22 cellular contexts compared by ENCODE assay signal in genomic region chr1:152367436-152367835, GRCh38. TPM values are rescaled to one million over a fixed set of nuclear protein-coding genes. Genes with fewer than 3 reads are reported as not detected.
A peak's percentile ranks its signal among the peaks of the same experiment; 100 is the strongest.
DNase-seq lines count a peak whose midpoint lies in the region; ATAC-seq and TF ChIP-seq lines count a peak whose summit lies in the region.
"Had no signal": no experiment of that assay in that cellular context is flagged by ENCODE, and none has a peak within 500 bp of the region (broad histone marks: within the 10 kb centered on the region; RNA-seq: fewer than 3 reads in every experiment).

No MANE protein-coding gene starts in this region.

- intact Hi-C loops in mammary epithelial cell (cut with micrococcal nuclease) (no loop called here), vagina (cut with DNase I) (no loop called here)

- no peak overlapping the region for H2AFZ ChIP-seq in mammary epithelial cell (ENCODE audit: low read depth, low read length)
- H2AFZ ChIP-seq: GM23248 had no signal

- TF ChIP-seq CTCF in mammary epithelial cell (conservative IDR thresholded peaks at IDR 0.05 in 1 of 2, IDR thresholded peaks at IDR 0.05 in 1 of 2; ENCODE audit: extremely low read depth in 1 of 2, insufficient read depth in 1 of 2, low read depth in 1 of 2, low read length in 2 of 2) (no peak), omental fat pad (IDR thresholded peaks at IDR 0.05) (no peak), vagina (IDR thresholded peaks at IDR 0.05) (no peak)

- CTCF ChIA-PET in mammary epithelial cell (lab: Charles Lee; ENCODE audit: low non-redundant PET), result no interaction called here

- no peaks in the 10 kb centered on the region for H3K79me2 ChIP-seq in mammary epithelial cell (ENCODE audit: insufficient read depth, low read length)

- H3K4me1 ChIP-seq in mammary epithelial cell (ENCODE audit: insufficient read depth, low read length) (peaks cover 9% of the 10 kb centered on the region), vagina (no peaks in the 10 kb centered on the region)
- H3K4me1 ChIP-seq: BLaER1, HAP-1 had no signal

- no peak overlapping the region for H3K9ac ChIP-seq in mammary epithelial cell (ENCODE audit: insufficient read depth, low read length)
- H3K9ac ChIP-seq: BLaER1, GM23248 had no signal

- no peaks in the 10 kb centered on the region for H4K20me1 ChIP-seq in mammary epithelial cell (ENCODE audit: insufficient read depth, low read length)
- H4K20me1 ChIP-seq: BLaER1 had no signal

- ATAC-seq in esophagus mucosa (peak; percentile 99), GM18907 (IDR thresholded peaks at IDR 0.05; ENCODE audit: unreplicated experiment) (no peak), GM21423 (IDR thresholded peaks at IDR 0.05; ENCODE audit: unreplicated experiment) (no peak), omental fat pad (ENCODE audit: low FRiP score) (no peak)

- dilution Hi-C loops in mammary epithelial cell (cut with HindIII; ENCODE audit: low sequenced_read_pairs), result no loop called here

- no peak for TF ChIP-seq POLR2A in vagina (IDR thresholded peaks at IDR 0.05)

- H3K27ac ChIP-seq in mammary epithelial cell (ENCODE audit: insufficient read depth, low read depth, low read length) (no peak overlapping the region), vagina (no peak overlapping the region)
- H3K27ac ChIP-seq: BLaER1, GM23248 had no signal

- H3K27me3 ChIP-seq in mammary epithelial cell (ENCODE audit: insufficient read depth, low read length) (no peaks in the 10 kb centered on the region), vagina (no peaks in the 10 kb centered on the region)
- H3K27me3 ChIP-seq: BLaER1 had no signal

- WGBS in mammary epithelial cell (ENCODE audit: low coverage, missing lambda C conversion rate), result 20% methylated on average over 1 of the region's 1 CpG

- in situ Hi-C loops in mammary epithelial cell (cut with MboI; ENCODE audit: low sequenced_read_pairs in 2 of 2), result no loop called here

- BruUV-seq in mammary epithelial cell (replicated peaks; lab: Mats Ljungman, UMichigan), result no TSS peak

- peak; percentile 85 for DNase-seq in HPDE6-E6E7 (ENCODE audit: extremely low spot score)
- DNase-seq in mammary epithelial cell, result peak; percentile 91
- DNase-seq in myocyte (ENCODE audit: low read depth), result peak; percentile 42
- no peak for DNase-seq in omental fat pad (ENCODE audit: low spot score)
- DNase-seq in vagina (ENCODE audit: extremely low spot score in 2 of 2), result no peak
- DNase-seq: 8988T; CD4-positive, alpha-beta memory T cell; DMS153; DMS79; GDM1; GM23248 had no signal

- H3K4me3 ChIP-seq in mammary epithelial cell (replicated peaks in 1 of 3; ENCODE audit: insufficient read depth in 1 of 3, low read depth in 2 of 3, low read length in 3 of 3) (no peak overlapping the region), vagina (no peak overlapping the region)
- H3K4me3 ChIP-seq: BLaER1, GM23248, HAP-1 had no signal

- H3K9me3 ChIP-seq in mammary epithelial cell (replicated peaks; ENCODE audit: insufficient read depth, low read length) (no peaks in the 10 kb centered on the region), vagina (no peaks in the 10 kb centered on the region)
- H3K9me3 ChIP-seq: HAP-1 had no signal

- no peaks in the 10 kb centered on the region for H3K36me3 ChIP-seq in mammary epithelial cell (ENCODE audit: insufficient read depth, low read length)
- H3K36me3 ChIP-seq in vagina, result no peaks in the 10 kb centered on the region
- H3K36me3 ChIP-seq: BLaER1, HAP-1 had no signal

- H3K4me2 ChIP-seq in mammary epithelial cell (ENCODE audit: insufficient read depth, low read depth, low read length), result peak overlapping the region; percentile 46
- H3K4me2 ChIP-seq: BLaER1 had no signal

RNA-seq across cellular contexts. Expression of gene FLG2, which starts 7.6 kb away (rescaled TPM):
- total RNA-seq in mammary epithelial cell (not detected), esophagus mucosa (not detected), myocyte (not detected in 2 replicates), omental fat pad (not detected), vagina (not detected)
- not detected for polyA plus RNA-seq in mammary epithelial cell
- not detected for polyA minus RNA-seq in mammary epithelial cell
- polyA plus RNA-seq in myocyte (2012), result 0.09 TPM
- total RNA-seq: A673; CD4-positive, alpha-beta memory T cell; Daoy; GM23248; H4; HT-29 had no signal
- polyA plus RNA-seq: AG04450; CD14-positive monocyte; CD4-positive, alpha-beta memory T cell; GM23248 had no signal

RNA-seq across cellular contexts. Expression of gene FLG, which starts 42.4 kb away (rescaled TPM):
- 1 to 10 TPM in 1 of 2 donors, under 1 TPM in 1; 0.38 to 1.0 TPM for total RNA-seq in mammary epithelial cell
- 0.50 TPM for polyA plus RNA-seq in mammary epithelial cell
- 2.8 TPM for polyA minus RNA-seq in mammary epithelial cell
- 0.40 TPM for total RNA-seq in esophagus mucosa
- total RNA-seq in myocyte, result 0.13 and 0.21 TPM in 2 replicates
- 2.7 TPM for polyA plus RNA-seq in myocyte (2012)
- not detected for total RNA-seq in omental fat pad
- total RNA-seq in vagina, result 1.5 TPM
- total RNA-seq: A673; CD4-positive, alpha-beta memory T cell; HT-29 had no signal
- polyA plus RNA-seq: AG04450; CD14-positive monocyte; CD4-positive, alpha-beta memory T cell had no signal

RNA-seq across cellular contexts. Expression of gene CRNN, which starts 46.6 kb away (rescaled TPM):
- total RNA-seq in mammary epithelial cell (not detected), esophagus mucosa (1,110 TPM), myocyte (not detected in 2 replicates), omental fat pad (not detected), vagina (349 TPM)
- polyA plus RNA-seq in mammary epithelial cell, result not detected
- polyA minus RNA-seq in mammary epithelial cell, result not detected
- not detected for polyA plus RNA-seq in myocyte (2012)
- total RNA-seq: A673; CD4-positive, alpha-beta memory T cell; Daoy; GM23248; H4; HT-29 had no signal
- polyA plus RNA-seq: AG04450; CD14-positive monocyte; CD4-positive, alpha-beta memory T cell; GM23248 had no signal

Comparison
In these comparisons a context has a peak if more than half of its experiments do, and no peak if none do; other contexts are left out.
1. DNase-seq: peak in HPDE6-E6E7 (single experiment), mammary epithelial cell (single experiment) and myocyte (single experiment); none in omental fat pad (single experiment) and vagina (0 of 2).
2. RNA of gene CRNN, which starts 46.6 kb away (total RNA-seq): 1,110 TPM in esophagus mucosa (single experiment) and 349 TPM in vagina (single experiment); not detected in mammary epithelial cell, not detected in myocyte and not detected in omental fat pad; every median in the first group is over 100 times any median in the second.